In the genomic region with DNA sequence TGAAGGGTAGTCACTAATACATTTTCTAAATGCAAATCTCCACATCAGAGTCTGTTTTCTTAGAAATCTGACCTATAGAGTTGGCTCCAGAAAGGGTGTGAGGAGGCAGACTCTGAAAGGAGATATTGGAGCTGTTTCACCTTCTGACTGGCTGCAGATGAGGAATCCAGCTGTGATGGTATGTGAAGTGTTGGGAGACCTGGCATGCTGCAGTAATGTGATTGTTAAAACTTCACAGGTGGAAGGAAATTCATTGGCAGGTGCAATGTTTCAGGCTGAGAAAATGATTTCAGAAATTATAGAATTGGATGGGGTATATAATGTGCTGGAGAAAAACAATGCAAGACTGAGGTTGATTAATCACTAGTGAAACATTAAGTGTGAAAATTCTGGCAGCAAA, we compare ENCODE assay signal across 20 cellular contexts.
"Had no signal": no experiment of that assay in that cellular context is flagged by ENCODE, and none has a peak within 500 bp of the region (broad histone marks: within the 10 kb centered on the region; RNA-seq: fewer than 3 reads in every experiment).

No MANE protein-coding gene starts in this region.

- ATAC-seq: left cardiac atrium, left ventricle myocardium superior, right cardiac atrium had no signal

- H3K79me2 ChIP-seq: hepatocyte had no signal

- H3K27me3 Mint-ChIP-seq: naive B cell, progenitor cell of endocrine pancreas had no signal

- H3K4me3 Mint-ChIP-seq: naive B cell, nephron had no signal

- H3K36me3 ChIP-seq: colonic mucosa, neutrophil had no signal

- H2AFZ ChIP-seq: hepatocyte had no signal

- H3K4me1 ChIP-seq: colonic mucosa had no signal

- H3K27ac ChIP-seq: colonic mucosa, hepatocyte, neutrophil had no signal

- H3K4me3 ChIP-seq: colonic mucosa, hepatocyte, lung, smooth muscle cell had no signal

- DNase-seq: colonic mucosa; dermis blood vessel endothelial cell; erythroblast; foreskin melanocyte; head of caudate nucleus; kidney; left cardiac atrium; left ventricle myocardium superior; mesenchymal stem cell; naive B cell; right cardiac atrium; stimulated activated CD4-positive, alpha-beta T cell treated with anti-CD3 and anti-CD28 coated beads, Interleukin-2, amount 100 ng/mL, for 48 hours; stimulated activated naive CD4-positive, alpha-beta T cell treated with Interleukin-2 at 50 U/mL for 16 hours; trophoblast cell had no signal

- H3K4me1 Mint-ChIP-seq: naive B cell had no signal

- H3K4me2 ChIP-seq: hepatocyte, smooth muscle cell had no signal

- H3K27me3 ChIP-seq: colonic mucosa, hepatocyte, neutrophil had no signal

- H3K27ac Mint-ChIP-seq: naive B cell, nephron, progenitor cell of endocrine pancreas had no signal

- H3K36me3 Mint-ChIP-seq: naive B cell had no signal
